In the genomic region with DNA sequence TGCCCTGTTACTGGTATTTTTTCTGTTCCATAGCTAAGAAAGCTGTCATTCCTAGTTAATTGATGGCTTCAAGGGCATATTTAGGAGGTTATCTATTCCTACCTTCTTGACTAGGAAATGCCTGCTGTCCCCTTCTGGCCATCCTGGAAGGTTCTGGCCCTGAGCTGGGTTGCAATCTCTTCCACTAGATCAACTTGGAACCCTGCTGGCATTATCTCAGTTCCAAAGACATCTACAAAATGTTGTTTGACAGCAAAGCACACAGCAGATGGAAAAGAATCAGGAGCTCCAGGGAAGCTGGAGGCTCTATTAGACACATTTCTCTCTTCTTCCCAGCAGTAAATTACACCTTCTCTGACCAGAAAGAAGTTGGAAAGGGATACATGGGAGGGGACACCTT, we compare ENCODE assay signal across 17 cellular contexts.
DNase-seq lines count a peak whose midpoint lies in the region; ATAC-seq, FAIRE-seq and TF ChIP-seq lines count a peak whose summit lies in the region.
"Had no signal": no experiment of that assay in that cellular context is flagged by ENCODE, and none has a peak within 500 bp of the region (broad histone marks: within the 10 kb centered on the region; RNA-seq: fewer than 3 reads in every experiment).

No MANE protein-coding gene starts in this region.

- peaks cover 0 to 8% of the 10 kb centered on the region in 2 experiments; a peak in 1 of 5 replicates for H3K4me1 ChIP-seq in K562 (replicated peaks in 1 of 2; ENCODE audit: control insufficient read depth in 2 of 2, insufficient read depth in 2 of 2, low read length in 2 of 2)
- peaks cover 5 to 16% of the 10 kb centered on the region in 2 experiments for H3K4me1 ChIP-seq in trophoblast cell (ENCODE audit: control insufficient read depth in 1 of 2, insufficient read depth in 2 of 2, low read length in 2 of 2)
- H3K4me1 ChIP-seq in left lung: no peaks in the 10 kb centered on the region

- no peak overlapping the region for H4K91ac ChIP-seq in trophoblast cell (ENCODE audit: low read depth, low read length)

- H3K27me3 ChIP-seq in K562 (ENCODE audit: control insufficient read depth in 2 of 2, insufficient read depth in 2 of 2, low read length in 2 of 2): peaks cover 5 to 8% of the 10 kb centered on the region in 2 experiments; a peak in 2 of 5 replicates
- H3K27me3 ChIP-seq in trophoblast cell (ENCODE audit: insufficient read depth, low read length): no peaks in the 10 kb centered on the region
- no peaks in the 10 kb centered on the region for H3K27me3 ChIP-seq in left lung

- 0 out of 4 replicates have a peak, but pooled peaks of 1 of the 2 experiments have one; percentile 5 for TF ChIP-seq RAD21 in K562 (CRISPR knock-in tag; conservative IDR thresholded peaks at IDR 0.05 in 1 of 2, IDR thresholded peaks at IDR 0.05 in 1 of 2)

- H4K20me1 ChIP-seq in K562 (replicated peaks; ENCODE audit: control insufficient read depth, insufficient read depth, low read length): no peaks in the 10 kb centered on the region

- CTCF ChIA-PET in K562 (lab: Yijun Ruan, JAX; ENCODE audit: low intra/inter-chr PET ratio): interaction anchor here (1.0 kb wide), 1 partner anchor 256 kb away, joined by 3 read pairs; no protein-coding TSS in a partner anchor

- no peak for TF ChIP-seq EP300 in K562 (IDR thresholded peaks at IDR 0.05; ENCODE audit: low read length)

- BruUV-seq in K562 (replicated peaks; lab: Mats Ljungman, UMichigan): no TSS peak

- H2BK12ac ChIP-seq in trophoblast cell (ENCODE audit: low read length): no peak overlapping the region

- FAIRE-seq in K562 (lab: Jason Lieb, UNC): no peak
- FAIRE-seq: GM12891, GM18507 had no signal

- in situ Hi-C loops in K562 (cut with MboI): loop anchor here (5.0 to 10.0 kb wide), 2 partner anchors 81 to 253 kb away; no protein-coding TSS in a partner anchor

- H2BK5ac ChIP-seq in trophoblast cell (ENCODE audit: low read depth, low read length, poor library complexity): no peak overlapping the region

- DNase-seq in K562 (ENCODE audit: extremely low read depth in 1 of 4, low spot score in 3 of 4): no peak
- DNase-seq in cerebellum (ENCODE audit: low spot score): peak; percentile 87
- DNase-seq in trophoblast cell: peak; percentile 93 to 96
- DNase-seq in middle frontal gyrus (ENCODE audit: extremely low spot score, low spot score): no peak
- DNase-seq in left lung: no peak
- no peak for DNase-seq in NCI-H1048 (lab: John Stamatoyannopoulos, UW)
- DNase-seq in DMS114 treated with DMSO at 0.1 percent for 48 hours (lab: John Stamatoyannopoulos, UW; ENCODE audit: unreplicated experiment): no peak
- DNase-seq: CD4-positive, alpha-beta memory T cell; COR-L47; DMS79; EL; GF-D8; H9 had no signal

- H3K9me3 ChIP-seq in K562 (replicated peaks; ENCODE audit: control insufficient read depth, insufficient read depth, low read depth, low read length) (no peaks in the 10 kb centered on the region), trophoblast cell (ENCODE audit: insufficient read depth, low read depth, low read length) (no peaks in the 10 kb centered on the region), left lung (no peaks in the 10 kb centered on the region)

- TF ChIP-seq CTCF in K562 (IDR thresholded peaks at IDR 0.05 in 2 of 3, conservative IDR thresholded peaks at IDR 0.05 in 1 of 3; ENCODE audit: insufficient read depth in 2 of 3, low read depth in 1 of 3, low read length in 3 of 3) (no peak), left lung (IDR thresholded peaks at IDR 0.05) (no peak)

- intact Hi-C loops in K562 (cut with micrococcal nuclease): no loop called here
- intact Hi-C loops in left lung (cut with DNase I): loop anchor here in 1 of 2 donors (10.0 kb wide), 1 partner anchor 253 kb away; no protein-coding TSS in a partner anchor

- TF ChIP-seq POLR2A in K562 (conservative IDR thresholded peaks at IDR 0.05): no peak

- H4K12ac ChIP-seq in trophoblast cell (ENCODE audit: low read depth, low read length): no peak overlapping the region

- H3K4me2 ChIP-seq in K562 (ENCODE audit: insufficient read depth, low read length): no peak overlapping the region
- no peak overlapping the region for H3K4me2 ChIP-seq in trophoblast cell (ENCODE audit: low read length)
- H3K4me2 ChIP-seq: GM23338 had no signal

- no peak overlapping the region for H3K18ac ChIP-seq in trophoblast cell (ENCODE audit: low read length)

- H3K23ac ChIP-seq in trophoblast cell (ENCODE audit: low read length): no peak overlapping the region

- H3K27ac ChIP-seq in K562 (ENCODE audit: extremely low read depth, low read depth, low read length) (no peak overlapping the region), trophoblast cell (ENCODE audit: low read depth, low read length) (no peak overlapping the region), left lung (no peak overlapping the region)

- no peaks in the 10 kb centered on the region for H3K9me1 ChIP-seq in K562 (ENCODE audit: control insufficient read depth, insufficient read depth, low read length)

- no peak overlapping the region for H2BK120ac ChIP-seq in trophoblast cell (ENCODE audit: insufficient read depth, low read length, poor library complexity)

- H2AK5ac ChIP-seq in trophoblast cell (ENCODE audit: low read length): no peak overlapping the region

- peaks cover 9% of the 10 kb centered on the region for H3K79me1 ChIP-seq in trophoblast cell (ENCODE audit: low read length)

- no peak overlapping the region for H2AFZ ChIP-seq in K562 (ENCODE audit: low read depth, low read length)
- no peak overlapping the region for H2AFZ ChIP-seq in trophoblast cell (ENCODE audit: insufficient read depth, low read length, poor library complexity)
- H2AFZ ChIP-seq: GM23338 had no signal

- no peak overlapping the region for H3K4me3 ChIP-seq in K562
- no peak overlapping the region for H3K4me3 ChIP-seq in trophoblast cell (ENCODE audit: low read depth, low read length)
- H3K4me3 ChIP-seq in left lung: no peak overlapping the region
- H3K4me3 ChIP-seq: GM23338 had no signal

- H4K8ac ChIP-seq in trophoblast cell (ENCODE audit: low read depth, low read length): no peak overlapping the region

- no peak overlapping the region for H3K9ac ChIP-seq in K562 (ENCODE audit: insufficient read depth in 1 of 2, low read depth in 2 of 2, low read length in 2 of 2)
- H3K9ac ChIP-seq in trophoblast cell (ENCODE audit: low read length): no peak overlapping the region

- POLR2A ChIA-PET in K562 (lab: Yijun Ruan, JAX): interaction anchor here (0.9 to 1.3 kb wide), 2 partner anchors 17 to 36 kb away, joined by 3 to 4 read pairs; no protein-coding TSS in a partner anchor

- no peak overlapping the region for H3K4ac ChIP-seq in trophoblast cell (ENCODE audit: low read depth, low read length)

- no peaks in the 10 kb centered on the region for H3K79me2 ChIP-seq in K562 (ENCODE audit: control insufficient read depth, insufficient read depth, low read length)
- H3K79me2 ChIP-seq in trophoblast cell (ENCODE audit: control insufficient read depth, insufficient read depth, low read length, poor library complexity): peaks cover under 1% of the 10 kb centered on the region

- no peak overlapping the region for H3K14ac ChIP-seq in trophoblast cell (ENCODE audit: low read length)

- H3K36me3 ChIP-seq in K562 (ENCODE audit: control insufficient read depth, insufficient read depth, low read length) (no peaks in the 10 kb centered on the region), trophoblast cell (ENCODE audit: control insufficient read depth in 1 of 2, insufficient read depth in 2 of 2, low read length in 2 of 2) (no peaks in the 10 kb centered on the region), left lung (no peaks in the 10 kb centered on the region)

- no peak for ATAC-seq in K562
- no peak for ATAC-seq in left lung
- ATAC-seq: HCT116 had no signal

TF ChIP-seq in K562, 482 proteins besides CTCF, POLR2A, EP300 and RAD21 (continues in another document):
- TF ChIP-seq RBFOX2 (IDR thresholded peaks at IDR 0.05; ENCODE audit: low read depth, low read length) (no peak), MEIS2 (IDR thresholded peaks at IDR 0.05; ENCODE audit: partially characterized antibody) (peak; percentile 59), CBFA2T3 (IDR thresholded peaks at IDR 0.05) (0 out of 2 replicates have a peak, but pooled peaks have one; percentile 6), USF1 (CRISPR knock-in tag; IDR thresholded peaks at IDR 0.05) (no peak), TAL1 (IDR thresholded peaks at IDR 0.05) (peak; percentile 25; the same call in 1 of the 2 replicates), TEAD2 (tag; IDR thresholded peaks at IDR 0.05) (no peak)
- TF ChIP-seq, protein P1, sequence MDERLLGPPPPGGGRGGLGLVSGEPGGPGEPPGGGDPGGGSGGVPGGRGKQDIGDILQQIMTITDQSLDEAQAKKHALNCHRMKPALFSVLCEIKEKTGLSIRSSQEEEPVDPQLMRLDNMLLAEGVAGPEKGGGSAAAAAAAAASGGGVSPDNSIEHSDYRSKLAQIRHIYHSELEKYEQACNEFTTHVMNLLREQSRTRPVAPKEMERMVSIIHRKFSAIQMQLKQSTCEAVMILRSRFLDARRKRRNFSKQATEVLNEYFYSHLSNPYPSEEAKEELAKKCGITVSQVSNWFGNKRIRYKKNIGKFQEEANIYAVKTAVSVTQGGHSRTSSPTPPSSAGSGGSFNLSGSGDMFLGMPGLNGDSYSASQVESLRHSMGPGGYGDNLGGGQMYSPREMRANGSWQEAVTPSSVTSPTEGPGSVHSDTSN (CRISPR knock-in tag; IDR thresholded peaks at IDR 0.05; ENCODE audit: low read depth): no peak
- TF ChIP-seq, protein P1 (tag; conservative IDR thresholded peaks at IDR 0.05; ENCODE audit: low read depth): 0 out of 2 replicates have a peak, but pooled peaks have one; percentile 25

Comparison
In these comparisons a context has a peak if more than half of its experiments do, and no peak if none do; other contexts are left out.
1. DNase-seq: peak in cerebellum (single experiment) and trophoblast cell (2 of 2); none in K562 (0 of 4), middle frontal gyrus (single experiment), left lung (0 of 2), NCI-H1048 (single experiment) and DMS114 treated with DMSO at 0.1 percent for 48 hours (single experiment).